ENCODE assay signal across 27 cellular contexts in genomic region chr12:22803725-22804124, GRCh38.
DNase-seq lines count a peak whose midpoint lies in the region; ATAC-seq, FAIRE-seq and TF ChIP-seq lines count a peak whose summit lies in the region.
"Had no signal": no experiment of that assay in that cellular context is flagged by ENCODE, and none has a peak within 500 bp of the region (broad histone marks: within the 10 kb centered on the region; RNA-seq: fewer than 3 reads in every experiment).

No MANE protein-coding gene starts in this region.

- H3K27ac Mint-ChIP-seq in WTC11 = no peak overlapping the region
- no peak overlapping the region for H3K27ac Mint-ChIP-seq in immature natural killer cell
- H3K27ac Mint-ChIP-seq: activated CD8-positive, alpha-beta T cell treated with anti-CD3 and anti-CD28 coated beads for 36 hours; activated naive CD4-positive, alpha-beta T cell treated with anti-CD3 and anti-CD28 coated beads for 36 hours; CD4-positive, alpha-beta memory T cell had no signal

- no peak overlapping the region for H3K27ac ChIP-seq in 22Rv1
- H3K27ac ChIP-seq: adrenal gland, left lung, neutrophil, PC-9, testis had no signal

- no peaks in the 10 kb centered on the region for H3K9me3 Mint-ChIP-seq in WTC11
- H3K9me3 Mint-ChIP-seq in immature natural killer cell = peaks cover 0 to 4% (median 0%) of the 10 kb centered on the region in 6 donors
- H3K9me3 Mint-ChIP-seq: activated CD8-positive, alpha-beta T cell treated with anti-CD3 and anti-CD28 coated beads for 36 hours; activated naive CD4-positive, alpha-beta T cell treated with anti-CD3 and anti-CD28 coated beads for 36 hours had no signal

- peak; percentile 89 for FAIRE-seq in HTR-8/SVneo (lab: Jason Lieb, UNC)
- FAIRE-seq: frontal cortex, islet of Langerhans had no signal

- H3K27me3 Mint-ChIP-seq in WTC11 (ENCODE audit: low read depth) (peaks cover 3% of the 10 kb centered on the region; the same call in 1 of the 2 replicates), immature natural killer cell (ENCODE audit: low read depth in 3 of 3) (peaks cover 0 to 5% (median 0%) of the 10 kb centered on the region in 3 donors)

- H3K4me1 Mint-ChIP-seq in WTC11 (peaks cover 16% of the 10 kb centered on the region), immature natural killer cell (no peaks in the 10 kb centered on the region)
- H3K4me1 Mint-ChIP-seq: CD4-positive, alpha-beta memory T cell had no signal

- no peak for TF ChIP-seq POLR2A in erythroblast (IDR thresholded peaks at IDR 0.05; ENCODE audit: low read length)

- H3K4me3 Mint-ChIP-seq in WTC11 (no peak overlapping the region), immature natural killer cell (no peak overlapping the region)
- H3K4me3 Mint-ChIP-seq: activated CD8-positive, alpha-beta T cell treated with anti-CD3 and anti-CD28 coated beads for 36 hours; activated naive CD4-positive, alpha-beta T cell treated with anti-CD3 and anti-CD28 coated beads for 36 hours; CD4-positive, alpha-beta memory T cell had no signal

- CTCF ChIA-PET in WTC11 (lab: Charles Lee) = interaction anchor here (1.1 kb wide), 1 partner anchor 103 kb away, joined by 3 read pairs; no protein-coding TSS in a partner anchor

- 0 out of 2 replicates have a peak, but pooled peaks have one; percentile 2 for TF ChIP-seq CTCF in 22Rv1 (IDR thresholded peaks at IDR 0.05)
- TF ChIP-seq CTCF in WTC11 (IDR thresholded peaks at IDR 0.05) = no peak; the same call in 1 of the 2 replicates

- POLR2A ChIA-PET in WTC11 (lab: Charles Lee) = no interaction called here

- H3K36me3 Mint-ChIP-seq in WTC11 (no peaks in the 10 kb centered on the region), immature natural killer cell (no peaks in the 10 kb centered on the region)
- H3K36me3 Mint-ChIP-seq: CD4-positive, alpha-beta memory T cell had no signal

- ATAC-seq in WTC11 = peak; percentile 94
- no peak for ATAC-seq in GM21360 (IDR thresholded peaks at IDR 0.05; ENCODE audit: unreplicated experiment)
- no peak for ATAC-seq in GM18519 (IDR thresholded peaks at IDR 0.05; ENCODE audit: low FRiP score, unreplicated experiment)
- ATAC-seq: activated CD8-positive, alpha-beta T cell treated with anti-CD3 and anti-CD28 coated beads for 36 hours; left lung; right cardiac atrium; Right ventricle myocardium inferior; SK-N-SH treated with all-trans-retinoic acid at 6 μM for 48 hours; stimulated activated naive CD8-positive, alpha-beta T cell treated with anti-CD3 and anti-CD28 coated beads, Interleukin-15, Interleukin-2, amounts not matched to agents 100 U/mL and 50 U/mL, for 24 hours had no signal

- DNase-seq in HTR-8/SVneo (ENCODE audit: insufficient read length, low spot score) = no peak
- peak; percentile 45 for DNase-seq in WTC11 (ENCODE audit: low spot score)
- peak; percentile 17 for DNase-seq in iPS-NIHi11 (ENCODE audit: low spot score)
- DNase-seq in immature natural killer cell = no peak
- DNase-seq in erythroblast (lab: John Stamatoyannopoulos, UW) = no peak
- DNase-seq: activated CD8-positive, alpha-beta T cell treated with anti-CD3 and anti-CD28 coated beads for 36 hours; activated naive CD4-positive, alpha-beta T cell treated with anti-CD3 and anti-CD28 coated beads for 36 hours; adrenal gland; CD4-positive, alpha-beta memory T cell; DMS 273 treated with DMSO at 0.1 percent for 48 hours; HCEC 1CT; left lung; NCI-H2029 treated with DMSO at 0.1 percent for 48 hours; NK-92 treated with Interleukin-12 subunit alpha and Interleukin-12 subunit beta, amount 100 ng/mL, for 24 hours; PC-9; stimulated activated CD4-positive, alpha-beta T cell treated with anti-CD3 and anti-CD28 coated beads, Interleukin-1b, Interleukin-23, amount 100 ng/mL, for 48 hours; stimulated activated naive CD8-positive, alpha-beta T cell treated with anti-CD3 and anti-CD28 coated beads, Interleukin-15, Interleukin-2, amounts not matched to agents 100 U/mL and 50 U/mL, for 24 hours; testis had no signal

TF ChIP-seq in WTC11, 78 proteins besides CTCF, POLR2A, EP300 and RAD21:
- TF ChIP-seq HMGXB4 (CRISPR knock-in tag; IDR thresholded peaks at IDR 0.05) (no peak), MLX (CRISPR knock-in tag; IDR thresholded peaks at IDR 0.05) (no peak), ZMAT4 (CRISPR knock-in tag; IDR thresholded peaks at IDR 0.05) (no peak), ATF1 (CRISPR knock-in tag; IDR thresholded peaks at IDR 0.05) (no peak)
TF ChIP-seq in WTC11: peak in this region for 0.

Comparison
In these comparisons a context has a peak if more than half of its experiments do, and no peak if none do; other contexts are left out.
1. DNase-seq: peak in WTC11 (single experiment) and iPS-NIHi11 (single experiment); none in HTR-8/SVneo (single experiment), immature natural killer cell (0 of 3) and erythroblast (0 of 2).